8 cellular contexts compared by ENCODE assay signal in the genomic region with DNA sequence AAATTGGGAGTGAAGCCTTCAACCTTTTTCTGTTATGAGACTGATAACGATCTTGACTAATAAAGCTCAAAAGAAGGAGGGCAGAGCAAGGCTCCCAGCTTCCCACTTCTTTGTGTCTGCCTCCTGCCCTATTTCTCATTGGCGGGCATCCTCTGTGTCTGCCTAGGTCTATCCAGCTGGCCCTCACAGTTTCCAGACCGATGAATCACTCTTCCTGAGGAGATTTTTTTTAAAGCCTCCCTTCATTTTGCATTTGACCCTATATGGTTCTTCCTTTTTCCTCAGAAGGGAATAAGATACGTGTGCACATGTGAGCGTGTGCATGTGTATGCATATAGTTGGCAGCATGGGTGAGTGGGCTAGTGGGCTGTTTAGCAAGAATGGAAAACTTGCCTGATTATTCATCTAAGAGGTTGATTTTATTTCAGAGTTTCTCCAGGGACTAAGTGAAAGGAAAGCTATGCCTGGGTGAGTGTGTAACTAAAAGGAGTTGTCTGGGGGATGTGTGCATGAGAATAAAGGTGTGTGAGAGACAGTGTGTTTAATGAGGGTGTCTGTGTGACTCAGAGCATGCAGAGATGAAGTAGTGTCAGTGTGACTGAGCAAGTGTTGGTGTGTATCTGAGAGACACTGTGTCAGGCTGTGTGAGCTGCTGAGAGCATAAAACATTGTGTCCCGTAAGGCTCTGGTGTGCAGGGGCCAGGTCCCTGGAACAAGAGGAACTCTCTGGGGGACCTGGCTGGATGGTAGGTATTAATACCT. TPM values are rescaled to one million over a fixed set of nuclear protein-coding genes. Genes with fewer than 3 reads are reported as not detected.
DNase-seq lines count a peak whose midpoint lies in the region; ATAC-seq and TF ChIP-seq lines count a peak whose summit lies in the region.

No MANE protein-coding gene starts in this region.

- H3K9me3 ChIP-seq in Peyer's patch (no peaks in the 10 kb centered on the region), esophagus (ENCODE audit: control insufficient read depth in 2 of 2, insufficient read depth in 1 of 2, low read depth in 1 of 2, low read length in 1 of 2) (no peaks in the 10 kb centered on the region)
- H3K9me3 ChIP-seq in CD8-positive, alpha-beta T cell (ENCODE audit: low read length): no peaks in the 10 kb centered on the region

- no peak overlapping the region for H3K4me3 ChIP-seq in Peyer's patch
- no peak overlapping the region for H3K4me3 ChIP-seq in esophagus (ENCODE audit: low read depth in 1 of 2, low read length in 2 of 2)
- H3K4me3 ChIP-seq in CD8-positive, alpha-beta T cell (ENCODE audit: low read depth, low read length): no peak overlapping the region

- intact Hi-C loops in CD8-positive, alpha-beta T cell (cut with DNase I, micrococcal nuclease): no loop called here

- POLR2A ChIA-PET in CD8-positive, alpha-beta T cell (lab: Charles Lee): interaction anchor here (0.6 kb wide), 1 partner anchor 85 kb away, joined by 3 read pairs; no protein-coding TSS in a partner anchor

- no peaks in the 10 kb centered on the region for H3K27me3 Mint-ChIP-seq in neural crest cell (ENCODE audit: low read depth)
- peaks cover 18% of the 10 kb centered on the region for H3K27me3 Mint-ChIP-seq in CD8-positive, alpha-beta T cell (ENCODE audit: low read depth)

- peak; percentile 91 for DNase-seq in CD1c-positive myeloid dendritic cell (ENCODE audit: extremely low spot score)
- DNase-seq in Peyer's patch: peak in 1 of 3 donors; percentile 20
- DNase-seq in neural crest cell (ENCODE audit: low read depth, low spot score): no peak
- no peak for DNase-seq in GF-D8 (lab: John Stamatoyannopoulos, UW)
- no peak for DNase-seq in CD8-positive, alpha-beta T cell

- H3K4me1 Mint-ChIP-seq in neural crest cell: peaks cover 82% of the 10 kb centered on the region
- H3K4me1 Mint-ChIP-seq in CD8-positive, alpha-beta T cell (ENCODE audit: low read depth): peaks cover 9% of the 10 kb centered on the region

- TF ChIP-seq CTCF in Peyer's patch (IDR thresholded peaks at IDR 0.05): no peak
- no peak for TF ChIP-seq CTCF in neural crest cell (conservative IDR thresholded peaks at IDR 0.05)
- no peak for TF ChIP-seq CTCF in CD8-positive, alpha-beta T cell (IDR thresholded peaks at IDR 0.05)

- H3K27me3 ChIP-seq in Peyer's patch: no peaks in the 10 kb centered on the region
- H3K27me3 ChIP-seq in esophagus (ENCODE audit: control insufficient read depth in 1 of 2, insufficient read depth in 2 of 2, low read length in 2 of 2): no peaks in the 10 kb centered on the region
- H3K27me3 ChIP-seq in CD8-positive, alpha-beta T cell (ENCODE audit: insufficient read depth, low read length): no peaks in the 10 kb centered on the region

- CTCF ChIA-PET in CD8-positive, alpha-beta T cell (lab: Charles Lee): interaction anchor here (1.7 kb wide), 1 partner anchor 15 kb away, joined by 4 read pairs; no protein-coding TSS in a partner anchor

- H3K4me3 Mint-ChIP-seq in neural crest cell: peak overlapping the region; percentile 83
- no peak overlapping the region for H3K4me3 Mint-ChIP-seq in CD8-positive, alpha-beta T cell

- peaks cover 0 to 50% (median 4%) of the 10 kb centered on the region in 4 donors for H3K4me1 ChIP-seq in Peyer's patch
- peaks cover 2 to 24% of the 10 kb centered on the region in 2 donors for H3K4me1 ChIP-seq in esophagus (ENCODE audit: control insufficient read depth in 2 of 2, insufficient read depth in 2 of 2, low read length in 1 of 2)
- peaks cover 10% of the 10 kb centered on the region for H3K4me1 ChIP-seq in CD8-positive, alpha-beta T cell (ENCODE audit: insufficient read depth, low read length)

- H3K27ac ChIP-seq in Peyer's patch: peak overlapping the region; percentile 53 to 81 (median 69)
- H3K27ac ChIP-seq in esophagus (ENCODE audit: low read depth in 2 of 2, low read length in 1 of 2): peak overlapping the region; percentile 32 to 63
- H3K27ac ChIP-seq in CD8-positive, alpha-beta T cell (ENCODE audit: low read depth, low read length): no peak overlapping the region

- no peaks in the 10 kb centered on the region for H3K9me3 Mint-ChIP-seq in neural crest cell
- H3K9me3 Mint-ChIP-seq in CD8-positive, alpha-beta T cell: no peaks in the 10 kb centered on the region

- H3K27ac Mint-ChIP-seq in neural crest cell (ENCODE audit: unreplicated experiment): peak overlapping the region; percentile 17
- H3K27ac Mint-ChIP-seq in CD8-positive, alpha-beta T cell: no peak overlapping the region

- H3K36me3 ChIP-seq in Peyer's patch: peaks cover 0 to 17% (median 0%) of the 10 kb centered on the region in 3 donors
- peaks cover 2 to 3% of the 10 kb centered on the region in 2 donors for H3K36me3 ChIP-seq in esophagus (ENCODE audit: control insufficient read depth in 2 of 2, insufficient read depth in 2 of 2, low read length in 1 of 2)
- no peaks in the 10 kb centered on the region for H3K36me3 ChIP-seq in CD8-positive, alpha-beta T cell (ENCODE audit: insufficient read depth, low read length)

- 27 to 46% methylated on average over 6 of the region's 6 CpGs for WGBS in esophagus, 2 donors

- peaks cover 6% of the 10 kb centered on the region for H3K36me3 Mint-ChIP-seq in neural crest cell (ENCODE audit: low read depth)
- no peaks in the 10 kb centered on the region for H3K36me3 Mint-ChIP-seq in CD8-positive, alpha-beta T cell

- TF ChIP-seq POLR2A in Peyer's patch (IDR thresholded peaks at IDR 0.05): no peak

- ATAC-seq in HG03565 (IDR thresholded peaks at IDR 0.05; ENCODE audit: unreplicated experiment) (no peak), GM21423 (IDR thresholded peaks at IDR 0.05; ENCODE audit: unreplicated experiment) (no peak)
- ATAC-seq in CD8-positive, alpha-beta T cell: no peak

RNA-seq across cellular contexts. Expression of gene PHLDB1, which starts 12.2 kb away (rescaled TPM):
- total RNA-seq in Peyer's patch (100 to 1,000 TPM in 2 of 4 donors, 10 to 100 TPM in 2; 32.4 to 380 (median 93.8) TPM), neural crest cell (108 and 120 TPM in 2 replicates)
- 10 to 100 TPM; 12.9 to 25.7 TPM for polyA plus RNA-seq in esophagus
- 1 to 10 TPM; 4.3 to 5.9 TPM for total RNA-seq in CD8-positive, alpha-beta T cell

RNA-seq across cellular contexts. Expression of gene ARCN1, which starts 47.4 kb away (rescaled TPM):
- total RNA-seq in Peyer's patch: 100 to 1,000 TPM in 2 of 4 donors, 10 to 100 TPM in 2; 54.5 to 116 (median 91.0) TPM
- polyA plus RNA-seq in esophagus: 10 to 100 TPM; 44.7 to 58.0 TPM
- 122 and 128 TPM in 2 replicates for total RNA-seq in neural crest cell
- 10 to 100 TPM; 77.8 to 81.2 TPM for total RNA-seq in CD8-positive, alpha-beta T cell

RNA-seq across cellular contexts. Expression of gene IFT46, which starts 53.9 kb away (rescaled TPM):
- total RNA-seq in Peyer's patch (10 to 100 TPM; 12.5 to 32.2 (median 14.4) TPM), neural crest cell (24.2 and 24.4 TPM in 2 replicates)
- polyA plus RNA-seq in esophagus: 10 to 100 TPM in 1 of 2 donors, 1 to 10 TPM in 1; 8.6 to 10.9 TPM
- total RNA-seq in CD8-positive, alpha-beta T cell: 1 to 10 TPM; 4.8 to 5.6 TPM

RNA-seq across cellular contexts. Expression of gene TREH, which starts 59.8 kb away (rescaled TPM):
- total RNA-seq in Peyer's patch (10 to 100 TPM; 18.9 to 53.4 (median 32.6) TPM), neural crest cell (not detected in 2 replicates)
- 1 to 10 TPM in 1 of 2 donors, under 1 TPM in 1; 0.54 to 5.8 TPM for polyA plus RNA-seq in esophagus
- not detected for total RNA-seq in CD8-positive, alpha-beta T cell

Comparison
In these comparisons a context has a peak if more than half of its experiments do, and no peak if none do; other contexts are left out.
1. RNA of gene PHLDB1, which starts 12.2 kb away (total RNA-seq): 108 to 120 TPM in neural crest cell and 32.4 to 380 TPM in Peyer's patch; 4.3 to 5.9 TPM in CD8-positive, alpha-beta T cell; every median in the first group is over 4 times any median in the second.